In genomic region chr19:728011-728410, GRCh38 we compare ENCODE assay signal across 1 cellular context.
TF ChIP-seq lines count a peak whose summit lies in the region.

No MANE protein-coding gene starts in this region.

TF ChIP-seq in HepG2, 621 proteins besides CTCF, POLR2A, EP300 and RAD21:
- TF ChIP-seq ETV5 (CRISPR knock-in tag; IDR thresholded peaks at IDR 0.05; ENCODE audit: borderline replicate concordance), result peak; percentile 22; the same call in 1 of the 2 replicates
- TF ChIP-seq GATA4 (IDR thresholded peaks at IDR 0.05; ENCODE audit: borderline replicate concordance, low read depth), result no peak
- TF ChIP-seq HNRNPK (IDR thresholded peaks at IDR 0.05; ENCODE audit: low read depth, low read length, poor library complexity, severe bottlenecking), result peak; percentile 18
- TF ChIP-seq ZNF687 (CRISPR knock-in tag; IDR thresholded peaks at IDR 0.05), result peak; percentile 45
- TF ChIP-seq ATAD3A (CRISPR knock-in tag; IDR thresholded peaks at IDR 0.05), result no peak
- TF ChIP-seq PLRG1 (conservative IDR thresholded peaks at IDR 0.05), result no peak
- 0 out of 2 replicates have a peak, but pooled peaks have one; percentile 28 for TF ChIP-seq RBFOX2 (IDR thresholded peaks at IDR 0.05; ENCODE audit: low read depth, low read length)
- TF ChIP-seq, protein P1, sequence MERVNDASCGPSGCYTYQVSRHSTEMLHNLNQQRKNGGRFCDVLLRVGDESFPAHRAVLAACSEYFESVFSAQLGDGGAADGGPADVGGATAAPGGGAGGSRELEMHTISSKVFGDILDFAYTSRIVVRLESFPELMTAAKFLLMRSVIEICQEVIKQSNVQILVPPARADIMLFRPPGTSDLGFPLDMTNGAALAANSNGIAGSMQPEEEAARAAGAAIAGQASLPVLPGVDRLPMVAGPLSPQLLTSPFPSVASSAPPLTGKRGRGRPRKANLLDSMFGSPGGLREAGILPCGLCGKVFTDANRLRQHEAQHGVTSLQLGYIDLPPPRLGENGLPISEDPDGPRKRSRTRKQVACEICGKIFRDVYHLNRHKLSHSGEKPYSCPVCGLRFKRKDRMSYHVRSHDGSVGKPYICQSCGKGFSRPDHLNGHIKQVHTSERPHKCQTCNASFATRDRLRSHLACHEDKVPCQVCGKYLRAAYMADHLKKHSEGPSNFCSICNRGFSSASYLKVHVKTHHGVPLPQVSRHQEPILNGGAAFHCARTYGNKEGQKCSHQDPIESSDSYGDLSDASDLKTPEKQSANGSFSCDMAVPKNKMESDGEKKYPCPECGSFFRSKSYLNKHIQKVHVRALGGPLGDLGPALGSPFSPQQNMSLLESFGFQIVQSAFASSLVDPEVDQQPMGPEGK (CRISPR knock-in tag; IDR thresholded peaks at IDR 0.05), result peak; percentile 29; the same call in 1 of the 2 replicates
- TF ChIP-seq GABPB1 (CRISPR knock-in tag; IDR thresholded peaks at IDR 0.05), result peak; percentile 63
